Comparison of ENCODE assay signal across 17 cellular contexts in the genomic region with DNA sequence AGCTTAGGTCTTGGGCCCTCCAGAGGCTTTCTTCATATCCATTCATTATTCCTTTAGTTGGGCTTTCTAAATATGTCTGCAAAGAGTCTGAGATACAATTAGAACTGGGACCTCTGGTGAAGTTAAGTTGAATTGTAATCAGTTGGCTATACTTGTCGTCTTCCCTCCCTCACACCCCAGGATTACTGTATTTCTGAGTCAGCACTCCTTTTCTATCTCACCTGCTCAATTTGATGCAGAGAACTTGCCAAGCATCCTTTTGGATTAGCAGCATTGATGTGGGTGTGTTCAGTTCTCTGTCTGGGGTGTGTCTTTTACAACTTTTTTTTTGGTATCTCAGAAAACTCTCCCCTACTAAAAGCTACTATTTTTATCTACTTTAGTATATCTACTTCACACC. TPM values are rescaled to one million over a fixed set of nuclear protein-coding genes. Genes with fewer than 3 reads are reported as not detected.
DNase-seq lines count a peak whose midpoint lies in the region; ATAC-seq, FAIRE-seq and TF ChIP-seq lines count a peak whose summit lies in the region.
"Had no signal": no experiment of that assay in that cellular context is flagged by ENCODE, and none has a peak within 500 bp of the region (broad histone marks: within the 10 kb centered on the region; RNA-seq: fewer than 3 reads in every experiment).

No MANE protein-coding gene starts in this region.

- H3K36me3 Mint-ChIP-seq in neural progenitor cell = peaks cover 6% of the 10 kb centered on the region
- H3K36me3 Mint-ChIP-seq in type B pancreatic cell = peaks cover 8% of the 10 kb centered on the region
- H3K36me3 Mint-ChIP-seq: activated CD4-positive, alpha-beta memory T cell treated with anti-CD3 and anti-CD28 coated beads for 36 hours; activated naive CD4-positive, alpha-beta T cell treated with anti-CD3 and anti-CD28 coated beads, Interleukin-2, amount 10 ng/mL, durations not matched to agents 7 days and 5 days had no signal

- H3K4me3 Mint-ChIP-seq in neural progenitor cell = peak overlapping the region; percentile 18
- H3K4me3 Mint-ChIP-seq in type B pancreatic cell = peak overlapping the region; percentile 40
- H3K4me3 Mint-ChIP-seq: activated CD4-positive, alpha-beta memory T cell treated with anti-CD3 and anti-CD28 coated beads for 36 hours; activated naive CD4-positive, alpha-beta T cell treated with anti-CD3 and anti-CD28 coated beads, Interleukin-2, amount 10 ng/mL, durations not matched to agents 7 days and 5 days; T-cell had no signal

- no TSS peak for BruUV-seq in endothelial cell of umbilical vein (replicated peaks; lab: Mats Ljungman, UMichigan)

- H3K9me3 Mint-ChIP-seq in neural progenitor cell (no peaks in the 10 kb centered on the region), type B pancreatic cell (no peaks in the 10 kb centered on the region)
- H3K9me3 Mint-ChIP-seq: activated CD4-positive, alpha-beta memory T cell treated with anti-CD3 and anti-CD28 coated beads for 36 hours; activated naive CD4-positive, alpha-beta T cell treated with anti-CD3 and anti-CD28 coated beads, Interleukin-2, amount 10 ng/mL, durations not matched to agents 7 days and 5 days; T-cell had no signal

- no peaks in the 10 kb centered on the region for H3K27me3 Mint-ChIP-seq in neural progenitor cell (ENCODE audit: insufficient read depth, low read depth)
- H3K27me3 Mint-ChIP-seq in type B pancreatic cell = no peaks in the 10 kb centered on the region
- H3K27me3 Mint-ChIP-seq: activated CD4-positive, alpha-beta memory T cell treated with anti-CD3 and anti-CD28 coated beads for 36 hours; T-cell had no signal

- no peak for TF ChIP-seq RAD21 in SK-N-SH (IDR thresholded peaks at IDR 0.05; ENCODE audit: low read length)

- H3F3A ChIP-seq in SK-N-SH (replicated peaks; ENCODE audit: insufficient read depth) = peaks cover 19% of the 10 kb centered on the region
- H3F3A ChIP-seq in neural progenitor cell (ENCODE audit: low read depth) = peaks cover 80% of the 10 kb centered on the region

- POLR2A ChIA-PET in SK-N-SH (lab: Yijun Ruan, JAX) (interaction anchor here (0.9 kb wide), 1 partner anchor 12 kb away, joined by 3 read pairs; no protein-coding TSS in a partner anchor), endothelial cell of umbilical vein (lab: Charles Lee) (interaction anchor here (0.5 to 1.5 kb wide), 4 partner anchors 10 to 70 kb away, joined by 3 to 7 read pairs (median 6); partner anchors contain the start of gene CTNND1)

- H3K4me2 ChIP-seq in SK-N-SH (no peak overlapping the region; the same call in 1 of the 2 replicates), endothelial cell of umbilical vein (ENCODE audit: insufficient read depth, low read length) (peak overlapping the region; percentile 99), neural progenitor cell (peak overlapping the region; percentile 84)

- no peaks in the 10 kb centered on the region for H3K9me2 ChIP-seq in SK-N-SH

- H2AFZ ChIP-seq in SK-N-SH (ENCODE audit: low read depth) = no peak overlapping the region
- no peak overlapping the region for H2AFZ ChIP-seq in endothelial cell of umbilical vein (ENCODE audit: low read depth, low read length)
- H2AFZ ChIP-seq in neural progenitor cell (replicated peaks) = no peak overlapping the region

- H4K20me1 ChIP-seq in SK-N-SH (ENCODE audit: insufficient read depth) (peaks cover 74% of the 10 kb centered on the region), endothelial cell of umbilical vein (replicated peaks; ENCODE audit: control insufficient read depth, extremely low read depth, insufficient read depth, low read length) (no peaks in the 10 kb centered on the region), neural progenitor cell (ENCODE audit: low read depth) (peaks cover 98% of the 10 kb centered on the region)

- FAIRE-seq in endothelial cell of umbilical vein (lab: Jason Lieb, UNC) = no peak

- H3K79me2 ChIP-seq in SK-N-SH (ENCODE audit: insufficient read depth) (peaks cover 95% of the 10 kb centered on the region), endothelial cell of umbilical vein (ENCODE audit: control insufficient read depth, insufficient read depth, low read length) (peaks cover 94% of the 10 kb centered on the region), neural progenitor cell (ENCODE audit: low read depth) (peaks cover 93% of the 10 kb centered on the region)

- no peaks in the 10 kb centered on the region for H3K27me3 ChIP-seq in SK-N-SH (ENCODE audit: insufficient read depth)
- H3K27me3 ChIP-seq in endothelial cell of umbilical vein (ENCODE audit: control insufficient read depth in 2 of 2, insufficient read depth in 2 of 2, low read length in 2 of 2) = no peaks in the 10 kb centered on the region
- H3K27me3 ChIP-seq in neural progenitor cell = no peaks in the 10 kb centered on the region

- CTCF ChIA-PET in SK-N-SH (lab: Yijun Ruan, JAX) (interaction anchor here (1.5 to 7.6 kb wide), 2 partner anchors 14 to 24 kb away, joined by 3 to 43 read pairs; no protein-coding TSS in a partner anchor), endothelial cell of umbilical vein (lab: Charles Lee) (interaction anchor here (1.0 to 9.0 kb wide), 5 partner anchors 14 to 25 kb away, joined by 3 to 123 read pairs (median 27); partner anchors contain the start of genes BTBD18 and CTNND1)

- dilution Hi-C loops in endothelial cell of umbilical vein (cut with MboI; ENCODE audit: extremely low pct_ligation_motif_present, low sequenced_read_pairs) = no loop called here

- H3K36me3 ChIP-seq in SK-N-SH (replicated peaks in 1 of 2; ENCODE audit: control insufficient read depth in 1 of 2, insufficient read depth in 2 of 2, low read length in 1 of 2) (peaks cover 0 to 4% of the 10 kb centered on the region in 2 experiments), endothelial cell of umbilical vein (ENCODE audit: control insufficient read depth in 2 of 2, extremely low read depth in 1 of 2, insufficient read depth in 2 of 2, low read length in 2 of 2) (peaks cover 0 to 3% of the 10 kb centered on the region in 2 experiments), neural progenitor cell (no peaks in the 10 kb centered on the region)

- H3K4me1 ChIP-seq in SK-N-SH (ENCODE audit: control insufficient read depth in 1 of 2, insufficient read depth in 2 of 2, low read depth in 1 of 2, low read length in 1 of 2) = peaks cover 35 to 53% of the 10 kb centered on the region in 2 experiments
- peaks cover 90% of the 10 kb centered on the region for H3K4me1 ChIP-seq in endothelial cell of umbilical vein (ENCODE audit: control insufficient read depth, extremely low read depth, insufficient read depth, low read length)
- peaks cover 68% of the 10 kb centered on the region for H3K4me1 ChIP-seq in neural progenitor cell

- intact Hi-C loops in endothelial cell of umbilical vein (cut with micrococcal nuclease) = loop anchor here (5.0 kb wide), 1 partner anchor 1366 kb away; the partner anchor contains the start of gene FAM111A

- H3K9me1 ChIP-seq in endothelial cell of umbilical vein (replicated peaks; ENCODE audit: control insufficient read depth, extremely low read depth, insufficient read depth, low read length) = no peaks in the 10 kb centered on the region

- H3K27ac Mint-ChIP-seq in neural progenitor cell (peak overlapping the region; percentile 34), type B pancreatic cell (peak overlapping the region; percentile 97)
- H3K27ac Mint-ChIP-seq: activated CD4-positive, alpha-beta memory T cell treated with anti-CD3 and anti-CD28 coated beads for 36 hours; activated naive CD4-positive, alpha-beta T cell treated with anti-CD3 and anti-CD28 coated beads, Interleukin-2, amount 10 ng/mL, durations not matched to agents 7 days and 5 days; T-cell had no signal

- H3K4me1 Mint-ChIP-seq in neural progenitor cell = peaks cover 63% of the 10 kb centered on the region
- peaks cover 77% of the 10 kb centered on the region for H3K4me1 Mint-ChIP-seq in type B pancreatic cell (ENCODE audit: unreplicated experiment)

- H3K9ac ChIP-seq in SK-N-SH = no peak overlapping the region
- H3K9ac ChIP-seq in endothelial cell of umbilical vein (replicated peaks; ENCODE audit: extremely low read depth, insufficient read depth, low read length) = peak overlapping the region; percentile 69
- no peak overlapping the region for H3K9ac ChIP-seq in neural progenitor cell

- no peak for DNase-seq in SK-N-SH
- DNase-seq in endothelial cell of umbilical vein (ENCODE audit: low read depth, low spot score) = no peak
- DNase-seq in neural progenitor cell (ENCODE audit: low spot score) = no peak
- no peak for DNase-seq in type B pancreatic cell (ENCODE audit: extremely low spot score, unreplicated experiment)
- DNase-seq in DMS 273 treated with DMSO at 0.1 percent for 48 hours (lab: John Stamatoyannopoulos, UW) = no peak
- DNase-seq in NCI-H2029 treated with DMSO at 0.1 percent for 48 hours (lab: John Stamatoyannopoulos, UW) = no peak
- DNase-seq: 8988T; activated CD4-positive, alpha-beta memory T cell treated with anti-CD3 and anti-CD28 coated beads for 36 hours; activated naive CD4-positive, alpha-beta T cell treated with anti-CD3 and anti-CD28 coated beads, Interleukin-2, amount 10 ng/mL, durations not matched to agents 7 days and 5 days; effector memory CD4-positive, alpha-beta T cell; NCI-H526 treated with DMSO at 0.1 percent for 48 hours; T-cell had no signal

- WGBS in SK-N-SH (ENCODE audit: low lambda C conversion rate) = 76% methylated on average over 1 of the region's 1 CpG

- H3K27ac ChIP-seq in SK-N-SH (ENCODE audit: low read depth in 2 of 2, low read length in 1 of 2) (peak overlapping the region; percentile 63 to 89; a peak in 2 of 4 replicates), endothelial cell of umbilical vein (ENCODE audit: insufficient read depth, low read depth, low read length) (peak overlapping the region; percentile 91), neural progenitor cell (peak overlapping the region; percentile 98)

- no peak for TF ChIP-seq CTCF in SK-N-SH (IDR thresholded peaks at IDR 0.05)
- no peak for TF ChIP-seq CTCF in endothelial cell of umbilical vein (IDR thresholded peaks at IDR 0.05; ENCODE audit: extremely low read depth in 1 of 2, insufficient read depth in 1 of 2, low read depth in 1 of 2, low read length in 2 of 2)
- TF ChIP-seq CTCF in neural progenitor cell (IDR thresholded peaks at IDR 0.05) = no peak
- TF ChIP-seq CTCF in type B pancreatic cell (conservative IDR thresholded peaks at IDR 0.05) = no peak

- H3K4me3 ChIP-seq in SK-N-SH (ENCODE audit: low read depth in 2 of 2, low read length in 1 of 2) = no peak overlapping the region
- H3K4me3 ChIP-seq in endothelial cell of umbilical vein (replicated peaks in 1 of 3; ENCODE audit: insufficient read depth in 1 of 3, low read depth in 1 of 3, low read length in 3 of 3) = peak overlapping the region in 1 of 3 experiments; percentile 71
- H3K4me3 ChIP-seq in neural progenitor cell = peak overlapping the region; percentile 34

- TF ChIP-seq POLR2A in endothelial cell of umbilical vein (IDR thresholded peaks at IDR 0.05; ENCODE audit: low read depth, low read length) = no peak

- no peak for ATAC-seq in SK-N-SH treated with all-trans-retinoic acid at 6 μM for 48 hours
- ATAC-seq in GM19395 (IDR thresholded peaks at IDR 0.05; ENCODE audit: unreplicated experiment) = no peak
- ATAC-seq: T-cell had no signal

- no peak for TF ChIP-seq EP300 in SK-N-SH (IDR thresholded peaks at IDR 0.05; ENCODE audit: borderline replicate concordance in 1 of 2, low read depth in 1 of 2, low read length in 1 of 2)

- H3K9me3 ChIP-seq in SK-N-SH = no peaks in the 10 kb centered on the region
- H3K9me3 ChIP-seq in endothelial cell of umbilical vein (replicated peaks; ENCODE audit: control insufficient read depth, insufficient read depth, low read length) = no peaks in the 10 kb centered on the region
- H3K9me3 ChIP-seq in neural progenitor cell (ENCODE audit: low read depth) = no peaks in the 10 kb centered on the region

RNA-seq across cellular contexts. Expression of gene CTNND1, which starts 15.0 kb away (rescaled TPM):
- polyA plus RNA-seq in SK-N-SH (2012; rRNA removed) (39.4 and 49.4 TPM in 2 replicates), endothelial cell of umbilical vein (132 and 152 TPM in 2 replicates)
- polyA plus RNA-seq in SK-N-SH (2012; cell fraction: cytosol; rRNA removed) = 38.3 and 40.5 TPM in 2 replicates
- polyA plus RNA-seq in SK-N-SH (2012; cell fraction: nucleus; rRNA removed) = 59.2 and 69.5 TPM in 2 replicates
- total RNA-seq in endothelial cell of umbilical vein (268 and 285 TPM in 2 replicates), neural progenitor cell (ENCODE audit: low replicate concordance) (135 and 150 TPM in 2 replicates), type B pancreatic cell (ENCODE audit: low replicate concordance) (187 and 253 TPM in 2 replicates)
- 127 TPM in 2 replicates for polyA plus RNA-seq in endothelial cell of umbilical vein (2011; cell fraction: cytosol; rRNA removed)
- polyA plus RNA-seq in endothelial cell of umbilical vein (2011; cell fraction: nucleus; rRNA removed) = 222 and 251 TPM in 2 replicates
- polyA plus RNA-seq in endothelial cell of umbilical vein (2012) = 181 and 184 TPM in 2 replicates
- 814 and 870 TPM in 2 replicates for polyA minus RNA-seq in endothelial cell of umbilical vein
- polyA minus RNA-seq in endothelial cell of umbilical vein (2011; cell fraction: cytosol; rRNA and poly(A)+ RNA removed) = 56.8 TPM
- 301 and 360 TPM in 2 replicates for polyA minus RNA-seq in endothelial cell of umbilical vein (2011; cell fraction: nucleus; rRNA and poly(A)+ RNA removed)

RNA-seq across cellular contexts. Expression of gene BTBD18, which starts 25.0 kb away (rescaled TPM):
- polyA plus RNA-seq in SK-N-SH (2012; rRNA removed) (not detected in 2 replicates), endothelial cell of umbilical vein (not detected in 2 replicates)
- polyA plus RNA-seq in SK-N-SH (2012; cell fraction: cytosol; rRNA removed) = not detected in 2 replicates
- not detected in 2 replicates for polyA plus RNA-seq in SK-N-SH (2012; cell fraction: nucleus; rRNA removed)
- total RNA-seq in endothelial cell of umbilical vein (not detected in 2 replicates), neural progenitor cell (ENCODE audit: low replicate concordance) (not detected in 2 replicates), type B pancreatic cell (ENCODE audit: low replicate concordance) (not detected in 2 replicates)
- not detected in 2 replicates for polyA plus RNA-seq in endothelial cell of umbilical vein (2011; cell fraction: cytosol; rRNA removed)
- polyA plus RNA-seq in endothelial cell of umbilical vein (2011; cell fraction: nucleus; rRNA removed) = not detected in 2 replicates
- polyA plus RNA-seq in endothelial cell of umbilical vein (2012) = 0.07 TPM in 1 of 2 replicates, not detected in the other
- polyA minus RNA-seq in endothelial cell of umbilical vein = not detected in 2 replicates
- polyA minus RNA-seq in endothelial cell of umbilical vein (2011; cell fraction: cytosol; rRNA and poly(A)+ RNA removed) = not detected
- not detected in 2 replicates for polyA minus RNA-seq in endothelial cell of umbilical vein (2011; cell fraction: nucleus; rRNA and poly(A)+ RNA removed)
- total RNA-seq: activated CD4-positive, alpha-beta memory T cell treated with anti-CD3 and anti-CD28 coated beads for 36 hours; Daoy; M059J; pulmonary artery endothelial cell had no signal

RNA-seq across cellular contexts. Expression of gene SELENOH, which starts 35.3 kb away (rescaled TPM):
- polyA plus RNA-seq in SK-N-SH (2012; rRNA removed) = 291 and 333 TPM in 2 replicates
- polyA plus RNA-seq in SK-N-SH (2012; cell fraction: cytosol; rRNA removed) = 289 and 306 TPM in 2 replicates
- 183 and 301 TPM in 2 replicates for polyA plus RNA-seq in SK-N-SH (2012; cell fraction: nucleus; rRNA removed)
- total RNA-seq in endothelial cell of umbilical vein = 161 and 167 TPM in 2 replicates
- 218 and 247 TPM in 2 replicates for polyA plus RNA-seq in endothelial cell of umbilical vein
- 118 and 162 TPM in 2 replicates for polyA plus RNA-seq in endothelial cell of umbilical vein (2011; cell fraction: cytosol; rRNA removed)
- 66.1 and 97.0 TPM in 2 replicates for polyA plus RNA-seq in endothelial cell of umbilical vein (2011; cell fraction: nucleus; rRNA removed)
- polyA plus RNA-seq in endothelial cell of umbilical vein (2012) = 120 and 149 TPM in 2 replicates
- 21.4 and 25.1 TPM in 2 replicates for polyA minus RNA-seq in endothelial cell of umbilical vein
- polyA minus RNA-seq in endothelial cell of umbilical vein (2011; cell fraction: cytosol; rRNA and poly(A)+ RNA removed) = 41.6 TPM
- polyA minus RNA-seq in endothelial cell of umbilical vein (2011; cell fraction: nucleus; rRNA and poly(A)+ RNA removed) = 26.5 and 33.3 TPM in 2 replicates
- 164 and 206 TPM in 2 replicates for total RNA-seq in neural progenitor cell (ENCODE audit: low replicate concordance)
- total RNA-seq in type B pancreatic cell (ENCODE audit: low replicate concordance) = 107 and 144 TPM in 2 replicates
